ENCODE assay signal across 17 cellular contexts in genomic region chr1:56297948-56298347, GRCh38.
"Had no signal": no experiment of that assay in that cellular context is flagged by ENCODE, and none has a peak within 500 bp of the region (broad histone marks: within the 10 kb centered on the region; RNA-seq: fewer than 3 reads in every experiment).

No MANE protein-coding gene starts in this region.

- ATAC-seq: left lung; psoas muscle; right cardiac atrium; stimulated activated naive CD8-positive, alpha-beta T cell treated with anti-CD3 and anti-CD28 coated beads, Interleukin-15, amount 100 ng/mL, for 72 hours had no signal

- H3K27me3 ChIP-seq: left lung, suprapubic skin, upper lobe of left lung had no signal

- H3K4me1 ChIP-seq: left lung, suprapubic skin, upper lobe of left lung had no signal

- H3K36me3 ChIP-seq: left lung, suprapubic skin, upper lobe of left lung had no signal

- H3K9me3 ChIP-seq: left lung, psoas muscle, suprapubic skin, upper lobe of left lung had no signal

- H3K4me3 ChIP-seq: left lung, psoas muscle, suprapubic skin, upper lobe of left lung had no signal

- DNase-seq: activated CD4-positive, alpha-beta T cell treated with anti-CD3 and anti-CD28 coated beads, Interleukin-2, amount 50 U/mL, for 4 hours; activated CD4-positive, CD25-positive, alpha-beta regulatory T cell treated with anti-CD3 and anti-CD28 coated beads, Interleukin-2, amount 50 U/mL, for 72 hours; activated gamma-delta T cell treated with Interleukin-2 at 50 U/mL for 16 hours; amniotic stem cell; kidney; left lung; mammary epithelial cell; occipital lobe; psoas muscle; right cardiac atrium; stimulated activated CD4-positive, alpha-beta T cell treated with anti-CD3 and anti-CD28 coated beads, Interleukin-15, amount 100 ng/mL, for 24 hours; stimulated activated CD4-positive, alpha-beta T cell treated with anti-CD3 and anti-CD28 coated beads, Interleukin-2, amount 100 ng/mL, for 48 hours; stimulated activated naive CD8-positive, alpha-beta T cell treated with anti-CD3 and anti-CD28 coated beads, Interleukin-15, amount 100 ng/mL, for 72 hours; T-helper 2 cell; upper lobe of left lung had no signal

- H3K27ac ChIP-seq: left lung, psoas muscle, suprapubic skin, upper lobe of left lung, VCaP had no signal
